Comparison of ENCODE assay signal across 16 cellular contexts in the genomic region with DNA sequence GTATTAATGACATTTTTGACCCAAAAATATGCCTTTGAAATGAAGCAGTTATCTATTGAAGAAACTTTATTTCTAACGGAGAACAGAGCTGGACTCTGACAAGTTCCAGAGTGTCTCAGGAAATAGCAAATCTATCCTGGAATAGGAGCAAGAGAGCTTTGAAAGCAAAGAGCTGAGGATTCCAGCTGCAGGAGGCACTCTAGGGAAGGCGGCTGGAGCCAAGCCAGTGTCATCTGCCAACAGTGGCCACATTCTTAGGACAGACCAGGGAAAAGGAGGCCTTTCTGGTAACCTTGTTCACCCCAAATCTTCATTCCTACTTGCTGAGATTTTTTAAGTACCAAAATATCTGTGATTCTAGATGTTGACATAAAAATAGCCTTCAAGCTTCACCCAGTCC.
"Had no signal": no experiment of that assay in that cellular context is flagged by ENCODE, and none has a peak within 500 bp of the region (broad histone marks: within the 10 kb centered on the region; RNA-seq: fewer than 3 reads in every experiment).

No MANE protein-coding gene starts in this region.

- DNase-seq: activated CD4-positive, alpha-beta T cell treated with anti-CD3 and anti-CD28 coated beads, Interleukin-2, amount 50 U/mL, for 4 hours; activated CD8-positive, alpha-beta memory T cell treated with anti-CD3 and anti-CD28 coated beads, Interleukin-2, amount 10 ng/mL, durations not matched to agents 7 days and 5 days; activated effector memory CD4-positive, alpha-beta T cell treated with Interleukin-2 at 50 U/mL for 16 hours; activated T-cell treated with anti-CD3 and anti-CD28 coated beads, Interleukin-2, amount 50 U/mL, for 24 hours; amniotic stem cell; effector memory CD8-positive, alpha-beta T cell; immature natural killer cell; natural killer cell; occipital lobe; stimulated activated CD4-positive, alpha-beta T cell treated with anti-CD3 and anti-CD28 coated beads, Interleukin-2, amount 100 ng/mL, for 48 hours; T-helper 17 cell; testis had no signal

- H3K27ac ChIP-seq: body of pancreas, epithelial cell of prostate, gastroesophageal sphincter, prostate gland, testis had no signal

- H3K27me3 ChIP-seq: body of pancreas, testis had no signal

- H3K36me3 ChIP-seq: gastroesophageal sphincter, prostate gland had no signal

- H3K4me1 ChIP-seq: body of pancreas, prostate gland, testis had no signal

- H3K9me3 ChIP-seq: body of pancreas, gastroesophageal sphincter, prostate gland, testis had no signal

- H3K4me3 ChIP-seq: body of pancreas, gastroesophageal sphincter, prostate gland, testis had no signal

- ATAC-seq: activated CD8-positive, alpha-beta memory T cell treated with anti-CD3 and anti-CD28 coated beads, Interleukin-2, amount 10 ng/mL, durations not matched to agents 7 days and 5 days; body of pancreas; effector memory CD8-positive, alpha-beta T cell; gastroesophageal sphincter; natural killer cell; T-helper 17 cell had no signal
